ENCODE assay signal across 31 cellular contexts in the genomic region with DNA sequence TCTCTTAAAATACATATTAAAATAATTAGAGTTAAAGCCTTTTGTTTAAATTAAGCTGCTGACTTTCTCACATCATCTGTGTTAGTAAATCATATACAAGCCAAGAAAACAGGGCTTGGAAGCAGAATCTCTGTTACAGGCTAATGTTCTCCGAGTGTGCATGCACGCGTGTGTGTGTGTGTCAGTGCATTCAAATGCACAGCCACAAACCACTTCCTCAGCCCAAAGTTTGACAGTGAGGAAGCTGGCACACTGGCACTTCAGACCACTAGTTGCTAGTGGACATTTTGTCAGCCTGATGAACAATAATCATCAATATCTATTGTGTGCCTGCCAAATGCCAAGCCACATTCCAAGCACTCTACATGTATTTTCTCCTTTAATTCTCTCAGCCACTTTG. TPM values are rescaled to one million over a fixed set of nuclear protein-coding genes. Genes with fewer than 3 reads are reported as not detected.
"Had no signal": no experiment of that assay in that cellular context is flagged by ENCODE, and none has a peak within 500 bp of the region (broad histone marks: within the 10 kb centered on the region; RNA-seq: fewer than 3 reads in every experiment).

No MANE protein-coding gene starts in this region.

- H3K27ac ChIP-seq: adrenal gland, body of pancreas, foreskin keratinocyte, heart left ventricle had no signal

- H3K27me3 ChIP-seq: body of pancreas, esophagus muscularis mucosa, foreskin keratinocyte, gastrocnemius medialis had no signal

- ATAC-seq: activated CD4-positive, alpha-beta T cell treated with anti-CD3 and anti-CD28 coated beads for 36 hours; activated CD8-positive, alpha-beta memory T cell treated with anti-CD3 and anti-CD28 coated beads, Interleukin-2, amount 10 ng/mL, durations not matched to agents 7 days and 5 days; activated CD8-positive, alpha-beta T cell treated with anti-CD3 and anti-CD28 coated beads, Interleukin-2, amount 10 ng/mL, durations not matched to agents 7 days and 5 days; activated naive CD8-positive, alpha-beta T cell treated with anti-CD3 and anti-CD28 coated beads, Interleukin-2, amount 50 U/mL, for 24 hours; body of pancreas; effector memory CD8-positive, alpha-beta T cell; foreskin keratinocyte; gastrocnemius medialis; heart left ventricle had no signal

- H3K9me3 ChIP-seq: adrenal gland, body of pancreas, esophagus muscularis mucosa, gastrocnemius medialis had no signal

- DNase-seq: activated CD4-positive, alpha-beta memory T cell treated with anti-CD3 and anti-CD28 coated beads for 36 hours; activated CD4-positive, alpha-beta T cell treated with anti-CD3 and anti-CD28 coated beads for 36 hours; activated CD4-positive, alpha-beta T cell treated with anti-CD3 and anti-CD28 coated beads, Interleukin-2, amount 10 ng/mL, durations not matched to agents 24 days and 14 days; activated CD4-positive, CD25-positive, alpha-beta regulatory T cell; activated CD4-positive, CD25-positive, alpha-beta regulatory T cell treated with anti-CD3 and anti-CD28 coated beads, Interleukin-2, amount 50 U/mL, for 72 hours; activated CD8-positive, alpha-beta memory T cell treated with anti-CD3 and anti-CD28 coated beads, Interleukin-2, amount 10 ng/mL, durations not matched to agents 7 days and 5 days; activated CD8-positive, alpha-beta memory T cell treated with anti-CD3 and anti-CD28 coated beads, Interleukin-2, amount 50 U/mL, for 4 hours; activated CD8-positive, alpha-beta T cell treated with anti-CD3 and anti-CD28 coated beads, Interleukin-2, amount 10 ng/mL, durations not matched to agents 7 days and 5 days; activated effector memory CD4-positive, alpha-beta T cell treated with anti-CD3 and anti-CD28 coated beads, Interleukin-2, amount 50 U/mL, for 16 hours; activated naive CD4-positive, alpha-beta T cell treated with anti-CD3 and anti-CD28 coated beads for 36 hours; activated naive CD8-positive, alpha-beta T cell treated with anti-CD3 and anti-CD28 coated beads for 36 hours; activated naive CD8-positive, alpha-beta T cell treated with anti-CD3 and anti-CD28 coated beads, Interleukin-2, amount 50 U/mL, for 24 hours; activated T-cell treated with anti-CD3 and anti-CD28 coated beads, Interleukin-2, amount 50 U/mL, for 1 hour; activated T-cell treated with anti-CD3 and anti-CD28 coated beads, Interleukin-2, amount 50 U/mL, for 48 hours; adrenal gland; amygdala; aorta; body of pancreas; caudate nucleus; cortex of kidney; dermis blood vessel endothelial cell; effector CD4-positive, alpha-beta T cell; effector memory CD8-positive, alpha-beta T cell; erythroblast; foreskin keratinocyte; gastrocnemius medialis; glutamatergic neuron; heart left ventricle had no signal

- H3K4me3 ChIP-seq: adrenal gland, body of pancreas, esophagus muscularis mucosa, gastrocnemius medialis, heart left ventricle had no signal

- H3K4me1 ChIP-seq: adrenal gland, body of pancreas had no signal

- H3K36me3 ChIP-seq: adrenal gland, esophagus muscularis mucosa, gastrocnemius medialis, heart left ventricle had no signal

RNA-seq across cellular contexts. Expression of a gene that starts 5.6 kb away (rescaled TPM):
- total RNA-seq: activated CD4-positive, alpha-beta T cell treated with anti-CD3 and anti-CD28 coated beads, Interleukin-2, amount 10 ng/mL, durations not matched to agents 24 days and 14 days; activated CD8-positive, alpha-beta memory T cell treated with anti-CD3 and anti-CD28 coated beads for 36 hours; activated CD8-positive, alpha-beta memory T cell treated with anti-CD3 and anti-CD28 coated beads, Interleukin-2, amount 10 ng/mL, durations not matched to agents 7 days and 5 days; activated CD8-positive, alpha-beta T cell treated with anti-CD3 and anti-CD28 coated beads, Interleukin-2, amount 10 ng/mL, durations not matched to agents 7 days and 5 days; activated naive CD4-positive, alpha-beta T cell treated with anti-CD3 and anti-CD28 coated beads for 36 hours; activated naive CD8-positive, alpha-beta T cell treated with anti-CD3 and anti-CD28 coated beads for 36 hours; activated T-helper 1 cell treated with anti-CD3 and anti-CD28 coated beads, Interleukin-12 subunit alpha, Interleukin-12 subunit beta, Interleukin-2, Interleukin-4 antibody, amounts not matched to agents 30 ng/mL and 10 ng/mL and 1 ng/mL, durations not matched to agents 14 hours and 24 hours and 36 hours; dermis blood vessel endothelial cell; foreskin keratinocyte had no signal
- polyA plus RNA-seq: foreskin keratinocyte had no signal
